ENCODE assay signal across 8 cellular contexts in genomic region chrX:154443479-154443910, GRCh38. TPM values are rescaled to one million over a fixed set of nuclear protein-coding genes. Genes with fewer than 3 reads are reported as not detected.
DNase-seq lines count a peak whose midpoint lies in the region; ATAC-seq and TF ChIP-seq lines count a peak whose summit lies in the region.

No MANE protein-coding gene starts in this region.

- H3K36me3 Mint-ChIP-seq in Calu3 (ENCODE audit: insufficient read depth, unreplicated experiment) = peaks cover 75% of the 10 kb centered on the region
- peaks cover 0 to 16% (median 0%) of the 10 kb centered on the region in 3 donors for H3K36me3 Mint-ChIP-seq in naive thymus-derived CD8-positive, alpha-beta T cell

- H3K27ac Mint-ChIP-seq in Calu3 (ENCODE audit: unreplicated experiment) = peak overlapping the region; percentile 91
- peak overlapping the region; percentile 45 to 95 (median 79) for H3K27ac Mint-ChIP-seq in naive thymus-derived CD8-positive, alpha-beta T cell

- H3K4me3 Mint-ChIP-seq in Calu3 (ENCODE audit: low read depth, unreplicated experiment) = peak overlapping the region; percentile 78
- H3K4me3 Mint-ChIP-seq in naive thymus-derived CD8-positive, alpha-beta T cell = peak overlapping the region; percentile 54 to 85 (median 77)

- BruUV-seq in Calu3 (replicated peaks; lab: Mats Ljungman, UMichigan) = no TSS peak

- ATAC-seq in naive thymus-derived CD8-positive, alpha-beta T cell = peak; percentile 18 to 21
- no peak for ATAC-seq in GM21737 (IDR thresholded peaks at IDR 0.05; ENCODE audit: unreplicated experiment)

- no peaks in the 10 kb centered on the region for H3K9me3 Mint-ChIP-seq in Calu3 (ENCODE audit: low read depth, unreplicated experiment)
- no peaks in the 10 kb centered on the region for H3K9me3 Mint-ChIP-seq in naive thymus-derived CD8-positive, alpha-beta T cell

- intact Hi-C loops in Calu3 (cut with micrococcal nuclease; ENCODE audit: unreplicated experiment) = no loop called here

- TF ChIP-seq CTCF in Calu3 (IDR thresholded peaks at IDR 0.05; ENCODE audit: unreplicated experiment) (no peak), coronary artery (IDR thresholded peaks at IDR 0.05) (no peak)

- H3K4me1 Mint-ChIP-seq in Calu3 (ENCODE audit: low read depth, unreplicated experiment) = peaks cover 14% of the 10 kb centered on the region
- peaks cover 1 to 36% (median 19%) of the 10 kb centered on the region in 4 donors for H3K4me1 Mint-ChIP-seq in naive thymus-derived CD8-positive, alpha-beta T cell

- H3K27me3 Mint-ChIP-seq in Calu3 (ENCODE audit: unreplicated experiment) = no peaks in the 10 kb centered on the region
- H3K27me3 Mint-ChIP-seq in naive thymus-derived CD8-positive, alpha-beta T cell = no peaks in the 10 kb centered on the region

- DNase-seq in Calu3 = no peak
- DNase-seq in M059J (ENCODE audit: low read depth) = peak; percentile 67
- no peak for DNase-seq in coronary artery (ENCODE audit: low spot score)
- no peak for DNase-seq in naive thymus-derived CD8-positive, alpha-beta T cell
- no peak for DNase-seq in DMS79 treated with DMSO at 0.1 percent for 48 hours (lab: John Stamatoyannopoulos, UW)
- no peak for DNase-seq in stimulated activated naive CD4-positive, alpha-beta T cell (lab: John Stamatoyannopoulos, UW)
- no peak for DNase-seq in stimulated activated CD4-positive, alpha-beta T cell treated with anti-CD3 and anti-CD28 coated beads, Interleukin-2, amount 100 ng/mL, for 24 hours

- H3K4me3 ChIP-seq in coronary artery = peak overlapping the region; percentile 73

- CTCF ChIA-PET in Calu3 (lab: Charles Lee) = interaction anchor here (0.6 kb wide), 1 partner anchor 18 kb away, joined by 7 read pairs; no protein-coding TSS in a partner anchor

- POLR2A ChIA-PET in naive thymus-derived CD8-positive, alpha-beta T cell (lab: Charles Lee) = interaction anchor here (0.7 to 2.4 kb wide), 8 partner anchors 9 to 64 kb away, joined by 3 to 8 read pairs (median 3); partner anchors contain the start of genes EMD, SLC10A3 and UBL4A

- H3K27ac ChIP-seq in coronary artery = peak overlapping the region; percentile 57 to 84

RNA-seq across cellular contexts. Expression of gene FAM50A, which starts 0.4 kb away (rescaled TPM):
- 87.9 and 88.9 TPM in 2 replicates for total RNA-seq in Calu3 (2022)
- total RNA-seq in M059J (2014; rRNA removed; shearing (Covaris generic)) = 99.6 and 139 TPM in 2 replicates
- 10 to 100 TPM; 49.2 TPM for total RNA-seq in naive thymus-derived CD8-positive, alpha-beta T cell
- 10 to 100 TPM; 25.1 to 45.6 (median 40.4) TPM for polyA plus RNA-seq in naive thymus-derived CD8-positive, alpha-beta T cell

RNA-seq across cellular contexts. Expression of gene GDI1, which starts 6.5 kb away (rescaled TPM):
- 118 and 130 TPM in 2 replicates for total RNA-seq in Calu3 (2022)
- total RNA-seq in M059J (2014; rRNA removed; shearing (Covaris generic)) = 210 and 222 TPM in 2 replicates
- 100 to 1,000 TPM; 169 to 185 TPM for total RNA-seq in naive thymus-derived CD8-positive, alpha-beta T cell
- 10 to 100 TPM; 18.3 to 32.1 (median 21.0) TPM for polyA plus RNA-seq in naive thymus-derived CD8-positive, alpha-beta T cell

RNA-seq across cellular contexts. Expression of gene PLXNA3, which starts 14.6 kb away (rescaled TPM):
- total RNA-seq in Calu3 (2022) = 74.0 and 82.6 TPM in 2 replicates
- total RNA-seq in M059J (2014; rRNA removed; shearing (Covaris generic)) = 4.3 and 8.9 TPM in 2 replicates
- total RNA-seq in naive thymus-derived CD8-positive, alpha-beta T cell = 10 to 100 TPM; 49.5 to 50.4 TPM
- polyA plus RNA-seq in naive thymus-derived CD8-positive, alpha-beta T cell = under 1 TPM; 0.27 to 0.67 (median 0.36) TPM

RNA-seq across cellular contexts. Expression of gene ATP6AP1, which starts 15.0 kb away (rescaled TPM):
- total RNA-seq in Calu3 (2022) = 109 and 124 TPM in 2 replicates
- 123 and 144 TPM in 2 replicates for total RNA-seq in M059J (2014; rRNA removed; shearing (Covaris generic))
- 10 to 100 TPM; 51.9 to 52.5 TPM for total RNA-seq in naive thymus-derived CD8-positive, alpha-beta T cell
- 100 to 1,000 TPM in 1 of 3 donors, 10 to 100 TPM in 2; 84.7 to 111 (median 90.2) TPM for polyA plus RNA-seq in naive thymus-derived CD8-positive, alpha-beta T cell

RNA-seq across cellular contexts. Expression of gene TAFAZZIN, which starts 32.2 kb away (rescaled TPM):
- 55.0 and 56.3 TPM in 2 replicates for total RNA-seq in Calu3 (2022)
- 24.9 and 32.1 TPM in 2 replicates for total RNA-seq in M059J (2014; rRNA removed; shearing (Covaris generic))
- 100 to 1,000 TPM; 111 to 112 TPM for total RNA-seq in naive thymus-derived CD8-positive, alpha-beta T cell
- 10 to 100 TPM; 29.3 to 39.8 (median 37.8) TPM for polyA plus RNA-seq in naive thymus-derived CD8-positive, alpha-beta T cell
